1 cellular context compared by ENCODE assay signal in genomic region chr13:113417008-113417735, GRCh38.
TF ChIP-seq lines count a peak whose summit lies in the region.

No MANE protein-coding gene starts in this region.

TF ChIP-seq in K562, 482 proteins besides CTCF, POLR2A, EP300 and RAD21 (continued from another document):
- TF ChIP-seq ZNF395 (CRISPR knock-in tag; IDR thresholded peaks at IDR 0.05) (no peak), LCOR (CRISPR knock-in tag; IDR thresholded peaks at IDR 0.05) (no peak), MEIS2 (IDR thresholded peaks at IDR 0.05; ENCODE audit: partially characterized antibody) (peak; percentile 68)
